ENCODE assay signal across 1 cellular context in the genomic region with DNA sequence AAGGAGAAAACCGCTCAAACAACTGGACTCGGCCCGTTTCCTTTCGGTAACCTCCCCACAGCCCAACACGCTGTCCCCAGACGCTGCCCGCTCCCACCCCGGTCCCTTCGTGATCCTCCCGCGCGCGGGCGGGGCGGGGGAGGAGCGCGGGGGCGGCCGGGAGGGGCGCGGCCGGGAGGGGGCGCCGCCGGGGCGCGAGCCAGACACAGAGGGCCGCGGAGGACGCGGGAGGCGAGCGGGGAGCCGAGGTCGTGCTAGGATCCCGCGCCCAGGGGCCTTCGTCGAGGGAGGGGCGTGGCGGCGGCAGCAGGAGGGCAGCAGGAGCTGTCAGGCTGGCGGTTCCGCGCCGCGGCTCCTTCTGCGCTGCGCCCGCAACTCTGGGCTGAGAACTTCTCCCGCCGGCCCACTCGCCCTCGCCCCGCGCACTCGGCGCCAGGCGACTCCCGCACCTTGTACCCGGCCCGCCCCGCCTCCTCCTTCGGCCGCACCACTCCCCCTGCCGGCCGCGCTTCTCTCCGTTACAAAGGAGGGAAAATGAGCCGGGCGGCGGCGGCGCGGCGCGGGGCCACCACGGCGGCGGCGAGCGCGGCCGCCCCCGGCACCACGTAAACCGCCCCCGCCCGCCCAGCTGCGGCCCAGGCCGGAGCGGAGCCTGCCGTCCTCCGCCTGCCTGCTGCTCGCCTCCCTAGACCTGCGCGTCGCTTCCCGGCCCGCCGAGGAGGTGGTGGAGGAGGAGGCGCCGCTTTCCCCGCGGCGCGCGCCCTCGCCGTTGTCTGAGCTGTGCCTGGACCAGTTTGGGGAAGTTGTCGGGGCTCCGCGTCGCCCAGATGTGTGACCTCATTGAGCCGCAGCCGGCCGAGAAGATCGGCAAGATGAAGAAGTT.
A peak's percentile ranks its signal among the peaks of the same experiment; 100 is the strongest.
TF ChIP-seq lines count a peak whose summit lies in the region.

A gene (plus strand): TSS at position 521 of the 883 bp plus-strand sequence. CDS start 307 bp downstream, at position 828.

TF ChIP-seq in HepG2, 621 proteins besides CTCF, POLR2A, EP300 and RAD21 (continued from another document and continues in another):
- TF ChIP-seq ZNF350 (CRISPR knock-in tag; IDR thresholded peaks at IDR 0.05; ENCODE audit: borderline replicate concordance, low read depth), result no peak
- TF ChIP-seq, protein P1, sequence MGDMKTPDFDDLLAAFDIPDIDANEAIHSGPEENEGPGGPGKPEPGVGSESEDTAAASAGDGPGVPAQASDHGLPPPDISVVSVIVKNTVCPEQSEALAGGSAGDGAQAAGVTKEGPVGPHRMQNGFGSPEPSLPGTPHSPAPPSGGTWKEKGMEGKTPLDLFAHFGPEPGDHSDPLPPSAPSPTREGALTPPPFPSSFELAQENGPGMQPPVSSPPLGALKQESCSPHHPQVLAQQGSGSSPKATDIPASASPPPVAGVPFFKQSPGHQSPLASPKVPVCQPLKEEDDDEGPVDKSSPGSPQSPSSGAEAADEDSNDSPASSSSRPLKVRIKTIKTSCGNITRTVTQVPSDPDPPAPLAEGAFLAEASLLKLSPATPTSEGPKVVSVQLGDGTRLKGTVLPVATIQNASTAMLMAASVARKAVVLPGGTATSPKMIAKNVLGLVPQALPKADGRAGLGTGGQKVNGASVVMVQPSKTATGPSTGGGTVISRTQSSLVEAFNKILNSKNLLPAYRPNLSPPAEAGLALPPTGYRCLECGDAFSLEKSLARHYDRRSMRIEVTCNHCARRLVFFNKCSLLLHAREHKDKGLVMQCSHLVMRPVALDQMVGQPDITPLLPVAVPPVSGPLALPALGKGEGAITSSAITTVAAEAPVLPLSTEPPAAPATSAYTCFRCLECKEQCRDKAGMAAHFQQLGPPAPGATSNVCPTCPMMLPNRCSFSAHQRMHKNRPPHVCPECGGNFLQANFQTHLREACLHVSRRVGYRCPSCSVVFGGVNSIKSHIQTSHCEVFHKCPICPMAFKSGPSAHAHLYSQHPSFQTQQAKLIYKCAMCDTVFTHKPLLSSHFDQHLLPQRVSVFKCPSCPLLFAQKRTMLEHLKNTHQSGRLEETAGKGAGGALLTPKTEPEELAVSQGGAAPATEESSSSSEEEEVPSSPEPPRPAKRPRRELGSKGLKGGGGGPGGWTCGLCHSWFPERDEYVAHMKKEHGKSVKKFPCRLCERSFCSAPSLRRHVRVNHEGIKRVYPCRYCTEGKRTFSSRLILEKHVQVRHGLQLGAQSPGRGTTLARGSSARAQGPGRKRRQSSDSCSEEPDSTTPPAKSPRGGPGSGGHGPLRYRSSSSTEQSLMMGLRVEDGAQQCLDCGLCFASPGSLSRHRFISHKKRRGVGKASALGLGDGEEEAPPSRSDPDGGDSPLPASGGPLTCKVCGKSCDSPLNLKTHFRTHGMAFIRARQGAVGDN (CRISPR knock-in tag; IDR thresholded peaks at IDR 0.05), result peak; percentile 73
- no peak for TF ChIP-seq RORA (CRISPR knock-in tag; IDR thresholded peaks at IDR 0.05)
- TF ChIP-seq, protein P2, sequence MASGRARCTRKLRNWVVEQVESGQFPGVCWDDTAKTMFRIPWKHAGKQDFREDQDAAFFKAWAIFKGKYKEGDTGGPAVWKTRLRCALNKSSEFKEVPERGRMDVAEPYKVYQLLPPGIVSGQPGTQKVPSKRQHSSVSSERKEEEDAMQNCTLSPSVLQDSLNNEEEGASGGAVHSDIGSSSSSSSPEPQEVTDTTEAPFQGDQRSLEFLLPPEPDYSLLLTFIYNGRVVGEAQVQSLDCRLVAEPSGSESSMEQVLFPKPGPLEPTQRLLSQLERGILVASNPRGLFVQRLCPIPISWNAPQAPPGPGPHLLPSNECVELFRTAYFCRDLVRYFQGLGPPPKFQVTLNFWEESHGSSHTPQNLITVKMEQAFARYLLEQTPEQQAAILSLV (CRISPR knock-in tag; IDR thresholded peaks at IDR 0.05; ENCODE audit: borderline replicate concordance), result peak; percentile 39; the same call in 1 of the 2 replicates
- no peak for TF ChIP-seq ZNF878 (CRISPR knock-in tag; IDR thresholded peaks at IDR 0.05)
- TF ChIP-seq SMARCE1 (IDR thresholded peaks at IDR 0.05; ENCODE audit: borderline replicate concordance), result no peak
- no peak for TF ChIP-seq ZSCAN22 (CRISPR knock-in tag; IDR thresholded peaks at IDR 0.05)
- TF ChIP-seq, protein P3, sequence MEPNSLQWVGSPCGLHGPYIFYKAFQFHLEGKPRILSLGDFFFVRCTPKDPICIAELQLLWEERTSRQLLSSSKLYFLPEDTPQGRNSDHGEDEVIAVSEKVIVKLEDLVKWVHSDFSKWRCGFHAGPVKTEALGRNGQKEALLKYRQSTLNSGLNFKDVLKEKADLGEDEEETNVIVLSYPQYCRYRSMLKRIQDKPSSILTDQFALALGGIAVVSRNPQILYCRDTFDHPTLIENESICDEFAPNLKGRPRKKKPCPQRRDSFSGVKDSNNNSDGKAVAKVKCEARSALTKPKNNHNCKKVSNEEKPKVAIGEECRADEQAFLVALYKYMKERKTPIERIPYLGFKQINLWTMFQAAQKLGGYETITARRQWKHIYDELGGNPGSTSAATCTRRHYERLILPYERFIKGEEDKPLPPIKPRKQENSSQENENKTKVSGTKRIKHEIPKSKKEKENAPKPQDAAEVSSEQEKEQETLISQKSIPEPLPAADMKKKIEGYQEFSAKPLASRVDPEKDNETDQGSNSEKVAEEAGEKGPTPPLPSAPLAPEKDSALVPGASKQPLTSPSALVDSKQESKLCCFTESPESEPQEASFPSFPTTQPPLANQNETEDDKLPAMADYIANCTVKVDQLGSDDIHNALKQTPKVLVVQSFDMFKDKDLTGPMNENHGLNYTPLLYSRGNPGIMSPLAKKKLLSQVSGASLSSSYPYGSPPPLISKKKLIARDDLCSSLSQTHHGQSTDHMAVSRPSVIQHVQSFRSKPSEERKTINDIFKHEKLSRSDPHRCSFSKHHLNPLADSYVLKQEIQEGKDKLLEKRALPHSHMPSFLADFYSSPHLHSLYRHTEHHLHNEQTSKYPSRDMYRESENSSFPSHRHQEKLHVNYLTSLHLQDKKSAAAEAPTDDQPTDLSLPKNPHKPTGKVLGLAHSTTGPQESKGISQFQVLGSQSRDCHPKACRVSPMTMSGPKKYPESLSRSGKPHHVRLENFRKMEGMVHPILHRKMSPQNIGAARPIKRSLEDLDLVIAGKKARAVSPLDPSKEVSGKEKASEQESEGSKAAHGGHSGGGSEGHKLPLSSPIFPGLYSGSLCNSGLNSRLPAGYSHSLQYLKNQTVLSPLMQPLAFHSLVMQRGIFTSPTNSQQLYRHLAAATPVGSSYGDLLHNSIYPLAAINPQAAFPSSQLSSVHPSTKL (CRISPR knock-in tag; IDR thresholded peaks at IDR 0.05), result peak; percentile 23; the same call in 1 of the 2 replicates
- no peak for TF ChIP-seq TBX3 (IDR thresholded peaks at IDR 0.05; ENCODE audit: borderline replicate concordance)
- TF ChIP-seq GZF1 (CRISPR knock-in tag; IDR thresholded peaks at IDR 0.05), result no peak
- TF ChIP-seq RAD51 (IDR thresholded peaks at IDR 0.05; ENCODE audit: borderline replicate concordance), result no peak
- TF ChIP-seq NBN (conservative IDR thresholded peaks at IDR 0.05), result no peak
- no peak for TF ChIP-seq MEIS1 (CRISPR knock-in tag; IDR thresholded peaks at IDR 0.05; ENCODE audit: borderline replicate concordance)
- TF ChIP-seq, protein P4, sequence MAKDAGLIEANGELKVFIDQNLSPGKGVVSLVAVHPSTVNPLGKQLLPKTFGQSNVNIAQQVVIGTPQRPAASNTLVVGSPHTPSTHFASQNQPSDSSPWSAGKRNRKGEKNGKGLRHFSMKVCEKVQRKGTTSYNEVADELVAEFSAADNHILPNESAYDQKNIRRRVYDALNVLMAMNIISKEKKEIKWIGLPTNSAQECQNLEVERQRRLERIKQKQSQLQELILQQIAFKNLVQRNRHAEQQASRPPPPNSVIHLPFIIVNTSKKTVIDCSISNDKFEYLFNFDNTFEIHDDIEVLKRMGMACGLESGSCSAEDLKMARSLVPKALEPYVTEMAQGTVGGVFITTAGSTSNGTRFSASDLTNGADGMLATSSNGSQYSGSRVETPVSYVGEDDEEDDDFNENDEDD (CRISPR knock-in tag; IDR thresholded peaks at IDR 0.05; ENCODE audit: borderline replicate concordance), result peak; percentile 74; the same call in 1 of the 2 replicates
- TF ChIP-seq ZNF33B (CRISPR knock-in tag; IDR thresholded peaks at IDR 0.05), result no peak
- TF ChIP-seq ZNF383 (CRISPR knock-in tag; IDR thresholded peaks at IDR 0.05; ENCODE audit: borderline replicate concordance), result no peak
- TF ChIP-seq ZNF879 (CRISPR knock-in tag; IDR thresholded peaks at IDR 0.05), result no peak
- TF ChIP-seq, protein P5, sequence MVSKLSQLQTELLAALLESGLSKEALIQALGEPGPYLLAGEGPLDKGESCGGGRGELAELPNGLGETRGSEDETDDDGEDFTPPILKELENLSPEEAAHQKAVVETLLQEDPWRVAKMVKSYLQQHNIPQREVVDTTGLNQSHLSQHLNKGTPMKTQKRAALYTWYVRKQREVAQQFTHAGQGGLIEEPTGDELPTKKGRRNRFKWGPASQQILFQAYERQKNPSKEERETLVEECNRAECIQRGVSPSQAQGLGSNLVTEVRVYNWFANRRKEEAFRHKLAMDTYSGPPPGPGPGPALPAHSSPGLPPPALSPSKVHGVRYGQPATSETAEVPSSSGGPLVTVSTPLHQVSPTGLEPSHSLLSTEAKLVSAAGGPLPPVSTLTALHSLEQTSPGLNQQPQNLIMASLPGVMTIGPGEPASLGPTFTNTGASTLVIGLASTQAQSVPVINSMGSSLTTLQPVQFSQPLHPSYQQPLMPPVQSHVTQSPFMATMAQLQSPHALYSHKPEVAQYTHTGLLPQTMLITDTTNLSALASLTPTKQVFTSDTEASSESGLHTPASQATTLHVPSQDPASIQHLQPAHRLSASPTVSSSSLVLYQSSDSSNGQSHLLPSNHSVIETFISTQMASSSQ (IDR thresholded peaks at IDR 0.05; ENCODE audit: low read depth), result no peak
- TF ChIP-seq, protein P5 (CRISPR knock-in tag; IDR thresholded peaks at IDR 0.05; ENCODE audit: borderline replicate concordance), result no peak
- TF ChIP-seq ATM (IDR thresholded peaks at IDR 0.05; ENCODE audit: borderline replicate concordance), result no peak
- no peak for TF ChIP-seq ASH2L (IDR thresholded peaks at IDR 0.05; ENCODE audit: insufficient read length, low read depth, low read length)
- no peak for TF ChIP-seq POLR2G (IDR thresholded peaks at IDR 0.05; ENCODE audit: low read depth, low read length)
- TF ChIP-seq ZFY (CRISPR knock-in tag; IDR thresholded peaks at IDR 0.05), result peak; percentile 53; the same call in 1 of the 2 replicates
- TF ChIP-seq, protein P6, sequence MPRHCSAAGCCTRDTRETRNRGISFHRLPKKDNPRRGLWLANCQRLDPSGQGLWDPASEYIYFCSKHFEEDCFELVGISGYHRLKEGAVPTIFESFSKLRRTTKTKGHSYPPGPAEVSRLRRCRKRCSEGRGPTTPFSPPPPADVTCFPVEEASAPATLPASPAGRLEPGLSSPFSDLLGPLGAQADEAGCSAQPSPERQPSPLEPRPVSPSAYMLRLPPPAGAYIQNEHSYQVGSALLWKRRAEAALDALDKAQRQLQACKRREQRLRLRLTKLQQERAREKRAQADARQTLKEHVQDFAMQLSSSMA (CRISPR knock-in tag; IDR thresholded peaks at IDR 0.05), result no peak
- TF ChIP-seq, protein P7, sequence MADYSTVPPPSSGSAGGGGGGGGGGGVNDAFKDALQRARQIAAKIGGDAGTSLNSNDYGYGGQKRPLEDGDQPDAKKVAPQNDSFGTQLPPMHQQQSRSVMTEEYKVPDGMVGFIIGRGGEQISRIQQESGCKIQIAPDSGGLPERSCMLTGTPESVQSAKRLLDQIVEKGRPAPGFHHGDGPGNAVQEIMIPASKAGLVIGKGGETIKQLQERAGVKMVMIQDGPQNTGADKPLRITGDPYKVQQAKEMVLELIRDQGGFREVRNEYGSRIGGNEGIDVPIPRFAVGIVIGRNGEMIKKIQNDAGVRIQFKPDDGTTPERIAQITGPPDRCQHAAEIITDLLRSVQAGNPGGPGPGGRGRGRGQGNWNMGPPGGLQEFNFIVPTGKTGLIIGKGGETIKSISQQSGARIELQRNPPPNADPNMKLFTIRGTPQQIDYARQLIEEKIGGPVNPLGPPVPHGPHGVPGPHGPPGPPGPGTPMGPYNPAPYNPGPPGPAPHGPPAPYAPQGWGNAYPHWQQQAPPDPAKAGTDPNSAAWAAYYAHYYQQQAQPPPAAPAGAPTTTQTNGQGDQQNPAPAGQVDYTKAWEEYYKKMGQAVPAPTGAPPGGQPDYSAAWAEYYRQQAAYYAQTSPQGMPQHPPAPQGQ (CRISPR knock-in tag; IDR thresholded peaks at IDR 0.05; ENCODE audit: borderline replicate concordance), result no peak
- no peak for TF ChIP-seq ZNF883 (CRISPR knock-in tag; IDR thresholded peaks at IDR 0.05; ENCODE audit: not compliant biosample characterization)
- no peak for TF ChIP-seq TMF1 (CRISPR knock-in tag; IDR thresholded peaks at IDR 0.05; ENCODE audit: low read depth)
- TF ChIP-seq, protein P8, sequence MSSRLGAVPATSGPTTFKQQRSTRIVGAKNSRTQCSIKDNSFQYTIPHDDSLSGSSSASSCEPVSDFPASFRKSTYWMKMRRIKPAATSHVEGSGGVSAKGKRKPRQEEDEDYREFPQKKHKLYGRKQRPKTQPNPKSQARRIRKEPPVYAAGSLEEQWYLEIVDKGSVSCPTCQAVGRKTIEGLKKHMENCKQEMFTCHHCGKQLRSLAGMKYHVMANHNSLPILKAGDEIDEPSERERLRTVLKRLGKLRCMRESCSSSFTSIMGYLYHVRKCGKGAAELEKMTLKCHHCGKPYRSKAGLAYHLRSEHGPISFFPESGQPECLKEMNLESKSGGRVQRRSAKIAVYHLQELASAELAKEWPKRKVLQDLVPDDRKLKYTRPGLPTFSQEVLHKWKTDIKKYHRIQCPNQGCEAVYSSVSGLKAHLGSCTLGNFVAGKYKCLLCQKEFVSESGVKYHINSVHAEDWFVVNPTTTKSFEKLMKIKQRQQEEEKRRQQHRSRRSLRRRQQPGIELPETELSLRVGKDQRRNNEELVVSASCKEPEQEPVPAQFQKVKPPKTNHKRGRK (CRISPR knock-in tag; IDR thresholded peaks at IDR 0.05), result no peak
- TF ChIP-seq, protein P9, sequence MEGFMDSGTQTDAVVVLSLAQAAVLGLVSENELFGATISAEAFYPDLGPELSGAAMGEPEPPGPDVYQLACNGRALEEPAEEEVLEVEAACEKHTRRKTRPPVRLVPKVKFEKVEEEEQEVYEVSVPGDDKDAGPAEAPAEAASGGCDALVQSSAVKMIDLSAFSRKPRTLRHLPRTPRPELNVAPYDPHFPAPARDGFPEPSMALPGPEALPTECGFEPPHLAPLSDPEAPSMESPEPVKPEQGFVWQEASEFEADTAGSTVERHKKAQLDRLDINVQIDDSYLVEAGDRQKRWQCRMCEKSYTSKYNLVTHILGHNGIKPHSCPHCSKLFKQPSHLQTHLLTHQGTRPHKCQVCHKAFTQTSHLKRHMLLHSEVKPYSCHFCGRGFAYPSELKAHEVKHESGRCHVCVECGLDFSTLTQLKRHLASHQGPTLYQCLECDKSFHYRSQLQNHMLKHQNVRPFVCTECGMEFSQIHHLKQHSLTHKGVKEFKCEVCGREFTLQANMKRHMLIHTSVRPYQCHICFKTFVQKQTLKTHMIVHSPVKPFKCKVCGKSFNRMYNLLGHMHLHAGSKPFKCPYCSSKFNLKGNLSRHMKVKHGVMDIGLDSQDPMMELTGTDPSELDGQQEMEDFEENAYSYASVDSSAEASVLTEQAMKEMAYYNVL (CRISPR knock-in tag; IDR thresholded peaks at IDR 0.05; ENCODE audit: borderline replicate concordance), result no peak
